1 cellular context compared by ENCODE assay signal in the genomic region with DNA sequence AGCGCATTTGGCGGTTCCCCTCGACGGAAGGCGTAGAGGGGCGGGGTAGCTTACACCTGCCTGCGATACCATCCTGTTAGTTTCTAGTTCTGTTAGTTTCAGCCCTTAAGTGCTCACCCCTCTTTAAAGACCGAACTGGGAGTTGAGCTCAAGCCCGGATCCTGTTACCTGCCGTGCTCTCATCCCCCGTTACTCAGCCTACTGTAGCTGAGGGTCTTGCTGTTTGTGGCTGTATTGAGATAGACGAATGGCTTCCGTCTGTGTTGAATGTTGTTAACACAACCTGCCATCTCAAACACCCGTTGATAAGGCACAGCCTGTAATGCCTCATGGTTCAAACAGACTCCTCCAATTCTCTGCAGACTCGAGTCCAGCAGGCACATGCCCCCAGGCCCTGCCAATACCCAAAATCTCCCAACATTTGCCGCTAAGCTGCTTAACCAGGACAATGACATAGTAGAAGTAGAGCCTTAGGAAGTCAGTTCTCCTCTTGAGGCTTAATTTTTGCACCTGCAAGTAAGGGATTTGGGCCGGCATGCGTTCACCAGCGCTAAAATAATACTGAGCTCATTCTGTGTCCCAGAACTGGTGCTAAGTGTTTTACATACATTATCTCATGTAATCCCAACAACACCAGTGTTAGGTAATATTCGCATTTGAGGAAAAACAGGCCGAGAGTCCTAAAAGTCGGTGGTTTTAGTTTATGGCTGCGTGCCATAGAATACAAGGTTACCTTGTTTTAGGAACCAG.
TF ChIP-seq lines count a peak whose summit lies in the region.

No MANE protein-coding gene starts in this region.

TF ChIP-seq in HepG2, 621 proteins besides CTCF, POLR2A, EP300 and RAD21 (continued from another document and continues in another):
- TF ChIP-seq NR1H2 (CRISPR knock-in tag; IDR thresholded peaks at IDR 0.05; ENCODE audit: borderline replicate concordance, low read depth) (no peak; the same call in none of the 2 replicates), NFKB2 (CRISPR knock-in tag; IDR thresholded peaks at IDR 0.05; ENCODE audit: borderline replicate concordance) (no peak), ZNF749 (CRISPR knock-in tag; IDR thresholded peaks at IDR 0.05; ENCODE audit: borderline replicate concordance) (no peak), PHF20 (CRISPR knock-in tag; IDR thresholded peaks at IDR 0.05) (no peak), ZNF841 (CRISPR knock-in tag; IDR thresholded peaks at IDR 0.05; ENCODE audit: borderline replicate concordance) (no peak), PAF1 (CRISPR knock-in tag; IDR thresholded peaks at IDR 0.05) (no peak), KDM6A (CRISPR knock-in tag; IDR thresholded peaks at IDR 0.05; ENCODE audit: low read depth) (no peak), ZNF670 (CRISPR knock-in tag; IDR thresholded peaks at IDR 0.05; ENCODE audit: borderline replicate concordance) (no peak), THYN1 (CRISPR knock-in tag; IDR thresholded peaks at IDR 0.05; ENCODE audit: borderline replicate concordance, low read depth) (no peak), ETV6 (CRISPR knock-in tag; conservative IDR thresholded peaks at IDR 0.05) (no peak), GTF2F1 (IDR thresholded peaks at IDR 0.05; ENCODE audit: low read length) (no peak), ZNF263 (CRISPR knock-in tag; IDR thresholded peaks at IDR 0.05) (no peak), RFX1 (IDR thresholded peaks at IDR 0.05) (no peak), ZNF552 (CRISPR knock-in tag; IDR thresholded peaks at IDR 0.05; ENCODE audit: borderline replicate concordance) (no peak), ZNF501 (CRISPR knock-in tag; IDR thresholded peaks at IDR 0.05) (peak; percentile 12; the same call in 1 of the 2 replicates), TBP (CRISPR knock-in tag; IDR thresholded peaks at IDR 0.05) (no peak), ZFP82 (CRISPR knock-in tag; IDR thresholded peaks at IDR 0.05; ENCODE audit: borderline replicate concordance) (no peak), REL (CRISPR knock-in tag; conservative IDR thresholded peaks at IDR 0.05) (no peak), SKI (IDR thresholded peaks at IDR 0.05; ENCODE audit: partially characterized antibody) (no peak), ZNF672 (CRISPR knock-in tag; IDR thresholded peaks at IDR 0.05) (no peak), SP140L (CRISPR knock-in tag; IDR thresholded peaks at IDR 0.05; ENCODE audit: borderline replicate concordance) (no peak), ZNF776 (CRISPR knock-in tag; IDR thresholded peaks at IDR 0.05) (no peak), MTA3 (CRISPR knock-in tag; IDR thresholded peaks at IDR 0.05) (no peak), SMC3 (IDR thresholded peaks at IDR 0.05; ENCODE audit: low read length) (no peak), CBX2 (IDR thresholded peaks at IDR 0.05; ENCODE audit: low read depth, low read length) (no peak), CBX2 (CRISPR knock-in tag; IDR thresholded peaks at IDR 0.05; ENCODE audit: low read depth) (no peak), ZNF3 (CRISPR knock-in tag; IDR thresholded peaks at IDR 0.05) (no peak; the same call in 1 of the 2 replicates), ZNF383 (CRISPR knock-in tag; IDR thresholded peaks at IDR 0.05; ENCODE audit: borderline replicate concordance) (no peak), ZKSCAN8 (CRISPR knock-in tag; IDR thresholded peaks at IDR 0.05; ENCODE audit: borderline replicate concordance) (no peak), DPF2 (CRISPR knock-in tag; IDR thresholded peaks at IDR 0.05; ENCODE audit: borderline replicate concordance, low read depth) (no peak)
- TF ChIP-seq, protein P1, sequence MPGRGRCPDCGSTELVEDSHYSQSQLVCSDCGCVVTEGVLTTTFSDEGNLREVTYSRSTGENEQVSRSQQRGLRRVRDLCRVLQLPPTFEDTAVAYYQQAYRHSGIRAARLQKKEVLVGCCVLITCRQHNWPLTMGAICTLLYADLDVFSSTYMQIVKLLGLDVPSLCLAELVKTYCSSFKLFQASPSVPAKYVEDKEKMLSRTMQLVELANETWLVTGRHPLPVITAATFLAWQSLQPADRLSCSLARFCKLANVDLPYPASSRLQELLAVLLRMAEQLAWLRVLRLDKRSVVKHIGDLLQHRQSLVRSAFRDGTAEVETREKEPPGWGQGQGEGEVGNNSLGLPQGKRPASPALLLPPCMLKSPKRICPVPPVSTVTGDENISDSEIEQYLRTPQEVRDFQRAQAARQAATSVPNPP (CRISPR knock-in tag; IDR thresholded peaks at IDR 0.05): no peak
- TF ChIP-seq, protein P2, sequence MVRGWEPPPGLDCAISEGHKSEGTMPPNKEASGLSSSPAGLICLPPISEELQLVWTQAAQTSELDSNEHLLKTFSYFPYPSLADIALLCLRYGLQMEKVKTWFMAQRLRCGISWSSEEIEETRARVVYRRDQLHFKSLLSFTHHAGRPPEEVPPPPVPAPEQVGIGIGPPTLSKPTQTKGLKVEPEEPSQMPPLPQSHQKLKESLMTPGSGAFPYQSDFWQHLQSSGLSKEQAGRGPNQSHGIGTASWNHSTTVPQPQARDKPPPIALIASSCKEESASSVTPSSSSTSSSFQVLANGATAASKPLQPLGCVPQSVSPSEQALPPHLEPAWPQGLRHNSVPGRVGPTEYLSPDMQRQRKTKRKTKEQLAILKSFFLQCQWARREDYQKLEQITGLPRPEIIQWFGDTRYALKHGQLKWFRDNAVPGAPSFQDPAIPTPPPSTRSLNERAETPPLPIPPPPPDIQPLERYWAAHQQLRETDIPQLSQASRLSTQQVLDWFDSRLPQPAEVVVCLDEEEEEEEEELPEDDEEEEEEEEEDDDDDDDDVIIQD (CRISPR knock-in tag; IDR thresholded peaks at IDR 0.05; ENCODE audit: low read depth): no peak
- TF ChIP-seq, protein P3, sequence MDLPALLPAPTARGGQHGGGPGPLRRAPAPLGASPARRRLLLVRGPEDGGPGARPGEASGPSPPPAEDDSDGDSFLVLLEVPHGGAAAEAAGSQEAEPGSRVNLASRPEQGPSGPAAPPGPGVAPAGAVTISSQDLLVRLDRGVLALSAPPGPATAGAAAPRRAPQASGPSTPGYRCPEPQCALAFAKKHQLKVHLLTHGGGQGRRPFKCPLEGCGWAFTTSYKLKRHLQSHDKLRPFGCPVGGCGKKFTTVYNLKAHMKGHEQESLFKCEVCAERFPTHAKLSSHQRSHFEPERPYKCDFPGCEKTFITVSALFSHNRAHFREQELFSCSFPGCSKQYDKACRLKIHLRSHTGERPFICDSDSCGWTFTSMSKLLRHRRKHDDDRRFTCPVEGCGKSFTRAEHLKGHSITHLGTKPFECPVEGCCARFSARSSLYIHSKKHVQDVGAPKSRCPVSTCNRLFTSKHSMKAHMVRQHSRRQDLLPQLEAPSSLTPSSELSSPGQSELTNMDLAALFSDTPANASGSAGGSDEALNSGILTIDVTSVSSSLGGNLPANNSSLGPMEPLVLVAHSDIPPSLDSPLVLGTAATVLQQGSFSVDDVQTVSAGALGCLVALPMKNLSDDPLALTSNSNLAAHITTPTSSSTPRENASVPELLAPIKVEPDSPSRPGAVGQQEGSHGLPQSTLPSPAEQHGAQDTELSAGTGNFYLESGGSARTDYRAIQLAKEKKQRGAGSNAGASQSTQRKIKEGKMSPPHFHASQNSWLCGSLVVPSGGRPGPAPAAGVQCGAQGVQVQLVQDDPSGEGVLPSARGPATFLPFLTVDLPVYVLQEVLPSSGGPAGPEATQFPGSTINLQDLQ (CRISPR knock-in tag; IDR thresholded peaks at IDR 0.05): no peak
- TF ChIP-seq, protein P4, sequence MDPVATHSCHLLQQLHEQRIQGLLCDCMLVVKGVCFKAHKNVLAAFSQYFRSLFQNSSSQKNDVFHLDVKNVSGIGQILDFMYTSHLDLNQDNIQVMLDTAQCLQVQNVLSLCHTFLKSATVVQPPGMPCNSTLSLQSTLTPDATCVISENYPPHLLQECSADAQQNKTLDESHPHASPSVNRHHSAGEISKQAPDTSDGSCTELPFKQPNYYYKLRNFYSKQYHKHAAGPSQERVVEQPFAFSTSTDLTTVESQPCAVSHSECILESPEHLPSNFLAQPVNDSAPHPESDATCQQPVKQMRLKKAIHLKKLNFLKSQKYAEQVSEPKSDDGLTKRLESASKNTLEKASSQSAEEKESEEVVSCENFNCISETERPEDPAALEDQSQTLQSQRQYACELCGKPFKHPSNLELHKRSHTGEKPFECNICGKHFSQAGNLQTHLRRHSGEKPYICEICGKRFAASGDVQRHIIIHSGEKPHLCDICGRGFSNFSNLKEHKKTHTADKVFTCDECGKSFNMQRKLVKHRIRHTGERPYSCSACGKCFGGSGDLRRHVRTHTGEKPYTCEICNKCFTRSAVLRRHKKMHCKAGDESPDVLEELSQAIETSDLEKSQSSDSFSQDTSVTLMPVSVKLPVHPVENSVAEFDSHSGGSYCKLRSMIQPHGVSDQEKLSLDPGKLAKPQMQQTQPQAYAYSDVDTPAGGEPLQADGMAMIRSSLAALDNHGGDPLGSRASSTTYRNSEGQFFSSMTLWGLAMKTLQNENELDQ (CRISPR knock-in tag; IDR thresholded peaks at IDR 0.05; ENCODE audit: borderline replicate concordance): no peak
- TF ChIP-seq, protein P5, sequence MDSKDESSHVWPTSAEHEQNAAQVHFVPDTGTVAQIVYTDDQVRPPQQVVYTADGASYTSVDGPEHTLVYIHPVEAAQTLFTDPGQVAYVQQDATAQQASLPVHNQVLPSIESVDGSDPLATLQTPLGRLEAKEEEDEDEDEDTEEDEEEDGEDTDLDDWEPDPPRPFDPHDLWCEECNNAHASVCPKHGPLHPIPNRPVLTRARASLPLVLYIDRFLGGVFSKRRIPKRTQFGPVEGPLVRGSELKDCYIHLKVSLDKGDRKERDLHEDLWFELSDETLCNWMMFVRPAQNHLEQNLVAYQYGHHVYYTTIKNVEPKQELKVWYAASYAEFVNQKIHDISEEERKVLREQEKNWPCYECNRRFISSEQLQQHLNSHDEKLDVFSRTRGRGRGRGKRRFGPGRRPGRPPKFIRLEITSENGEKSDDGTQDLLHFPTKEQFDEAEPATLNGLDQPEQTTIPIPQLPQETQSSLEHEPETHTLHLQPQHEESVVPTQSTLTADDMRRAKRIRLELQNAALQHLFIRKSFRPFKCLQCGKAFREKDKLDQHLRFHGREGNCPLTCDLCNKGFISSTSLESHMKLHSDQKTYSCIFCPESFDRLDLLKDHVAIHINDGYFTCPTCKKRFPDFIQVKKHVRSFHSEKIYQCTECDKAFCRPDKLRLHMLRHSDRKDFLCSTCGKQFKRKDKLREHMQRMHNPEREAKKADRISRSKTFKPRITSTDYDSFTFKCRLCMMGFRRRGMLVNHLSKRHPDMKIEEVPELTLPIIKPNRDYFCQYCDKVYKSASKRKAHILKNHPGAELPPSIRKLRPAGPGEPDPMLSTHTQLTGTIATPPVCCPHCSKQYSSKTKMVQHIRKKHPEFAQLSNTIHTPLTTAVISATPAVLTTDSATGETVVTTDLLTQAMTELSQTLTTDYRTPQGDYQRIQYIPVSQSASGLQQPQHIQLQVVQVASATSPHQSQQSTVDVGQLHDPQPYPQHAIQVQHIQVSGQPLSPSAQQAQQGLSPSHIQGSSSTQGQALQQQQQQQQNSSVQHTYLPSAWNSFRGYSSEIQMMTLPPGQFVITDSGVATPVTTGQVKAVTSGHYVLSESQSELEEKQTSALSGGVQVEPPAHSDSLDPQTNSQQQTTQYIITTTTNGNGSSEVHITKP (CRISPR knock-in tag; IDR thresholded peaks at IDR 0.05; ENCODE audit: low read depth): no peak
- TF ChIP-seq, protein P6, sequence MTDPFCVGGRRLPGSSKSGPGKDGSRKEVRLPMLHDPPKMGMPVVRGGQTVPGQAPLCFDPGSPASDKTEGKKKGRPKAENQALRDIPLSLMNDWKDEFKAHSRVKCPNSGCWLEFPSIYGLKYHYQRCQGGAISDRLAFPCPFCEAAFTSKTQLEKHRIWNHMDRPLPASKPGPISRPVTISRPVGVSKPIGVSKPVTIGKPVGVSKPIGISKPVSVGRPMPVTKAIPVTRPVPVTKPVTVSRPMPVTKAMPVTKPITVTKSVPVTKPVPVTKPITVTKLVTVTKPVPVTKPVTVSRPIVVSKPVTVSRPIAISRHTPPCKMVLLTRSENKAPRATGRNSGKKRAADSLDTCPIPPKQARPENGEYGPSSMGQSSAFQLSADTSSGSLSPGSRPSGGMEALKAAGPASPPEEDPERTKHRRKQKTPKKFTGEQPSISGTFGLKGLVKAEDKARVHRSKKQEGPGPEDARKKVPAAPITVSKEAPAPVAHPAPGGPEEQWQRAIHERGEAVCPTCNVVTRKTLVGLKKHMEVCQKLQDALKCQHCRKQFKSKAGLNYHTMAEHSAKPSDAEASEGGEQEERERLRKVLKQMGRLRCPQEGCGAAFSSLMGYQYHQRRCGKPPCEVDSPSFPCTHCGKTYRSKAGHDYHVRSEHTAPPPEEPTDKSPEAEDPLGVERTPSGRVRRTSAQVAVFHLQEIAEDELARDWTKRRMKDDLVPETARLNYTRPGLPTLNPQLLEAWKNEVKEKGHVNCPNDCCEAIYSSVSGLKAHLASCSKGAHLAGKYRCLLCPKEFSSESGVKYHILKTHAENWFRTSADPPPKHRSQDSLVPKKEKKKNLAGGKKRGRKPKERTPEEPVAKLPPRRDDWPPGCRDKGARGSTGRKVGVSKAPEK (CRISPR knock-in tag; IDR thresholded peaks at IDR 0.05; ENCODE audit: borderline replicate concordance): no peak
- TF ChIP-seq, protein P7, sequence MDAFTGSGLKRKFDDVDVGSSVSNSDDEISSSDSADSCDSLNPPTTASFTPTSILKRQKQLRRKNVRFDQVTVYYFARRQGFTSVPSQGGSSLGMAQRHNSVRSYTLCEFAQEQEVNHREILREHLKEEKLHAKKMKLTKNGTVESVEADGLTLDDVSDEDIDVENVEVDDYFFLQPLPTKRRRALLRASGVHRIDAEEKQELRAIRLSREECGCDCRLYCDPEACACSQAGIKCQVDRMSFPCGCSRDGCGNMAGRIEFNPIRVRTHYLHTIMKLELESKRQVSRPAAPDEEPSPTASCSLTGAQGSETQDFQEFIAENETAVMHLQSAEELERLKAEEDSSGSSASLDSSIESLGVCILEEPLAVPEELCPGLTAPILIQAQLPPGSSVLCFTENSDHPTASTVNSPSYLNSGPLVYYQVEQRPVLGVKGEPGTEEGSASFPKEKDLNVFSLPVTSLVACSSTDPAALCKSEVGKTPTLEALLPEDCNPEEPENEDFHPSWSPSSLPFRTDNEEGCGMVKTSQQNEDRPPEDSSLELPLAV (CRISPR knock-in tag; conservative IDR thresholded peaks at IDR 0.05; ENCODE audit: low read depth): no peak
